In genomic region chr6:24949020-24949569, GRCh38 we compare ENCODE assay signal across 8 cellular contexts. TPM values are rescaled to one million over a fixed set of nuclear protein-coding genes. Genes with fewer than 3 reads are reported as not detected.
DNase-seq lines count a peak whose midpoint lies in the region; ATAC-seq, FAIRE-seq and TF ChIP-seq lines count a peak whose summit lies in the region.

No MANE protein-coding gene starts in this region.

- H3K4me3 ChIP-seq in upper lobe of right lung (no peak overlapping the region), gastroesophageal sphincter (no peak overlapping the region), kidney (ENCODE audit: low read length in 2 of 2) (no peak overlapping the region)

- DNase-seq in DMS79 (lab: John Stamatoyannopoulos, UW) (peak; percentile 29), upper lobe of right lung (no peak), cardiac septum (ENCODE audit: low spot score) (no peak), kidney (no peak)
- DNase-seq in activated CD8-positive, alpha-beta memory T cell treated with anti-CD3 and anti-CD28 coated beads, Interleukin-2, amount 50 U/mL, for 4 hours: peak; percentile 41

- H3K27ac ChIP-seq in upper lobe of right lung (no peak overlapping the region), gastroesophageal sphincter (no peak overlapping the region), kidney (ENCODE audit: low read depth in 2 of 2, low read length in 2 of 2) (no peak overlapping the region)

- ATAC-seq in GM19372 (IDR thresholded peaks at IDR 0.05; ENCODE audit: low read depth, unreplicated experiment) (peak; percentile 95), HG03159 (IDR thresholded peaks at IDR 0.05; ENCODE audit: unreplicated experiment) (peak; percentile 94), upper lobe of right lung (no peak), gastroesophageal sphincter (no peak)

- TF ChIP-seq EP300 in gastroesophageal sphincter (IDR thresholded peaks at IDR 0.05): no peak

- TF ChIP-seq CTCF in upper lobe of right lung (IDR thresholded peaks at IDR 0.05) (no peak), gastroesophageal sphincter (IDR thresholded peaks at IDR 0.05) (no peak), kidney (IDR thresholded peaks at IDR 0.05; ENCODE audit: borderline replicate concordance, extremely low read depth, insufficient read depth) (no peak)

- H3K36me3 ChIP-seq in upper lobe of right lung (no peaks in the 10 kb centered on the region), gastroesophageal sphincter (no peaks in the 10 kb centered on the region), kidney (ENCODE audit: control insufficient read depth in 1 of 2, insufficient read depth in 2 of 2, low read length in 2 of 2) (no peaks in the 10 kb centered on the region)

- FAIRE-seq in kidney (lab: Jason Lieb, UNC): no peak

- TF ChIP-seq POLR2A in gastroesophageal sphincter (IDR thresholded peaks at IDR 0.05): no peak

- intact Hi-C loops in upper lobe of right lung (cut with DNase I): no loop called here
- intact Hi-C loops in cardiac septum (cut with DNase I): no loop called here
- intact Hi-C loops in kidney (cut with DNase I): no loop called here

- no peak overlapping the region for H3K9ac ChIP-seq in kidney (ENCODE audit: low read length in 2 of 2)

- H3K9me3 ChIP-seq in upper lobe of right lung (peaks cover 8% of the 10 kb centered on the region), gastroesophageal sphincter (peaks cover 0 to 30% (median 0%) of the 10 kb centered on the region in 3 donors), kidney (ENCODE audit: control insufficient read depth in 1 of 2, low read length in 2 of 2) (peaks cover 0 to 5% of the 10 kb centered on the region in 2 donors)

- H3K4me1 ChIP-seq in upper lobe of right lung (peaks cover 13% of the 10 kb centered on the region), gastroesophageal sphincter (peaks cover 0 to 15% (median 0%) of the 10 kb centered on the region in 3 donors), kidney (ENCODE audit: control insufficient read depth in 1 of 2, insufficient read depth in 1 of 2, low read depth in 1 of 2, low read length in 2 of 2) (no peaks in the 10 kb centered on the region)

- H3K27me3 ChIP-seq in upper lobe of right lung (no peaks in the 10 kb centered on the region), gastroesophageal sphincter (no peaks in the 10 kb centered on the region)

- 60 to 72% methylated on average over 6 of the region's 8 CpGs for WGBS in gastroesophageal sphincter (ENCODE audit: low coverage in 1 of 2), 2 donors

RNA-seq across cellular contexts. Expression of gene RIPOR2, which starts 13.3 kb away (rescaled TPM):
- total RNA-seq in upper lobe of right lung (25.6 TPM), gastroesophageal sphincter (10 to 100 TPM in 1 of 4 donors, 1 to 10 TPM in 3; 1.7 to 14.9 (median 4.2) TPM), cardiac septum (11.2 TPM), kidney (24.2 TPM)
- 1.7 TPM for polyA plus RNA-seq in kidney (ENCODE audit: insufficient read depth, low read depth, low replicate concordance)

Comparison
In these comparisons a context has a peak if more than half of its experiments do, and no peak if none do; other contexts are left out.
1. DNase-seq: peak in DMS79 (single experiment) and activated CD8-positive, alpha-beta memory T cell treated with anti-CD3 and anti-CD28 coated beads, Interleukin-2, amount 50 U/mL, for 4 hours (single experiment); none in upper lobe of right lung (single experiment), cardiac septum (single experiment) and kidney (single experiment).
2. ATAC-seq: peak in GM19372 (single experiment) and HG03159 (single experiment); none in upper lobe of right lung (single experiment) and gastroesophageal sphincter (single experiment).